Comparison of ENCODE assay signal across 1 cellular context in genomic region chr11:10933455-10934292, GRCh38.
TF ChIP-seq lines count a peak whose summit lies in the region.

No MANE protein-coding gene starts in this region.

TF ChIP-seq in K562, 482 proteins besides CTCF, POLR2A, EP300 and RAD21 (continued from another document):
- 0 out of 2 replicates have a peak, but pooled peaks have one; percentile 39 for TF ChIP-seq REST (CRISPR knock-in tag; IDR thresholded peaks at IDR 0.05; ENCODE audit: low read depth)
- peak; percentile 34; the same call in 1 of the 2 replicates for TF ChIP-seq FOXM1 (IDR thresholded peaks at IDR 0.05; ENCODE audit: low read depth)
- no peak for TF ChIP-seq FOXM1 (CRISPR knock-in tag; IDR thresholded peaks at IDR 0.05; ENCODE audit: low read depth)
- 0 out of 2 replicates have a peak, but pooled peaks have one; percentile 9 for TF ChIP-seq MAFF (IDR thresholded peaks at IDR 0.05; ENCODE audit: low read length)
- no peak for TF ChIP-seq CTCFL (IDR thresholded peaks at IDR 0.05; ENCODE audit: borderline replicate concordance, insufficient read depth, low read depth, low read length, poor library complexity, severe bottlenecking)
- TF ChIP-seq C11orf30 (IDR thresholded peaks at IDR 0.05; ENCODE audit: low read depth) = peak; percentile 72
- TF ChIP-seq CBX5 (IDR thresholded peaks at IDR 0.05; ENCODE audit: borderline replicate concordance, low read depth) = peak; percentile 35; the same call in 1 of the 2 replicates
- TF ChIP-seq EHMT2 (IDR thresholded peaks at IDR 0.05) = peak; percentile 69
- peak; percentile 23 for TF ChIP-seq ZFP36 (IDR thresholded peaks at IDR 0.05; ENCODE audit: low read depth, low read length, partially characterized antibody)
- peak in 1 of 2 experiments; percentile 67; a peak in 2 of 4 replicates for TF ChIP-seq HDAC1 (IDR thresholded peaks at IDR 0.05)
- no peak for TF ChIP-seq U2AF2 (optimal IDR thresholded peaks at IDR 0.05; ENCODE audit: low read depth, low read length)
- TF ChIP-seq SMC3 (conservative IDR thresholded peaks at IDR 0.05; ENCODE audit: insufficient read depth, low read depth, low read length) = peak; percentile 94
- TF ChIP-seq ZBTB2 (IDR thresholded peaks at IDR 0.05) = peak; percentile 54; the same call in 1 of the 2 replicates
- peak; percentile 49 for TF ChIP-seq HNRNPLL (IDR thresholded peaks at IDR 0.05; ENCODE audit: low read depth, low read length, poor library complexity, severe bottlenecking)
- TF ChIP-seq BCOR (IDR thresholded peaks at IDR 0.05) = 0 out of 2 replicates have a peak, but pooled peaks have one; percentile 49
- TF ChIP-seq ZNF75A (CRISPR knock-in tag; IDR thresholded peaks at IDR 0.05) = 0 out of 2 replicates have a peak, but pooled peaks have one; percentile 26
- TF ChIP-seq NFIX (CRISPR knock-in tag; IDR thresholded peaks at IDR 0.05; ENCODE audit: low read depth) = 0 out of 2 replicates have a peak, but pooled peaks have one; percentile 8
- peak; percentile 26; the same call in 1 of the 2 replicates for TF ChIP-seq ARID1B (IDR thresholded peaks at IDR 0.05)
